In genomic region chr10:102714621-102715455, GRCh38 we compare ENCODE assay signal across 8 cellular contexts. TPM values are rescaled to one million over a fixed set of nuclear protein-coding genes. Genes with fewer than 3 reads are reported as not detected.
DNase-seq lines count a peak whose midpoint lies in the region; ATAC-seq and TF ChIP-seq lines count a peak whose summit lies in the region.

SFXN2 (plus strand) TSS chr10:102714636; CDS start chr10:102726637, 12,001 bp downstream.

- peaks cover 19% of the 10 kb centered on the region for H3K4me1 ChIP-seq in stomach smooth muscle (ENCODE audit: control insufficient read depth, insufficient read depth, low read length)

- peak; percentile 39 for TF ChIP-seq CTCF in chondrocyte (IDR thresholded peaks at IDR 0.05)

- no peaks in the 10 kb centered on the region for H3K27me3 ChIP-seq in stomach smooth muscle (ENCODE audit: control insufficient read depth in 1 of 2, insufficient read depth in 2 of 2, low read length in 2 of 2)

- H3K27ac Mint-ChIP-seq in chondrocyte (ENCODE audit: unreplicated experiment) (peak within 1 kb of the TSS; percentile 98), naive B cell (peak within 1 kb of the TSS; percentile 91 to 98 (median 95))

- peak within 1 kb of the TSS; percentile 73 to 79 for H3K9ac ChIP-seq in stomach smooth muscle (ENCODE audit: low read length in 2 of 2)

- DNase-seq in AML-193 (lab: John Stamatoyannopoulos, UW) (peak; percentile 23 to 56), T-helper 9 cell (peak; percentile 32), chondrocyte (ENCODE audit: low spot score) (no peak), naive B cell (no peak), NCI-H226 (no peak)

- H3K4me3 ChIP-seq in stomach smooth muscle (ENCODE audit: low read length in 2 of 2), result peak within 1 kb of the TSS; percentile 92 to 94

- H3K4me3 Mint-ChIP-seq in chondrocyte (ENCODE audit: unreplicated experiment) (peak within 1 kb of the TSS; percentile 91), naive B cell (peak within 1 kb of the TSS; percentile 88 to 99 (median 96))

- H3K27me3 Mint-ChIP-seq in chondrocyte (ENCODE audit: low read depth) (no peaks in the 10 kb centered on the region), naive B cell (no peaks in the 10 kb centered on the region)

- H3K27ac ChIP-seq in stomach smooth muscle (ENCODE audit: low read length), result peak within 1 kb of the TSS; percentile 67

- ATAC-seq in GM18870 (IDR thresholded peaks at IDR 0.05; ENCODE audit: unreplicated experiment) (peak; percentile 6), HG03378 (IDR thresholded peaks at IDR 0.05; ENCODE audit: unreplicated experiment) (peak; percentile 24), naive B cell (ENCODE audit: low read depth in 2 of 2) (peak; percentile 16 to 24)

- H3K9me3 Mint-ChIP-seq in chondrocyte (ENCODE audit: low read depth) (no peaks in the 10 kb centered on the region), naive B cell (no peaks in the 10 kb centered on the region)

- H3K4me1 Mint-ChIP-seq in chondrocyte (ENCODE audit: low read depth) (peaks cover 63% of the 10 kb centered on the region), naive B cell (peaks cover 23 to 38% (median 37%) of the 10 kb centered on the region in 3 donors)

- no peaks in the 10 kb centered on the region for H3K9me3 ChIP-seq in stomach smooth muscle (ENCODE audit: control insufficient read depth in 2 of 2, low read length in 2 of 2)

- no peaks in the 10 kb centered on the region for H3K36me3 ChIP-seq in stomach smooth muscle (ENCODE audit: control insufficient read depth in 2 of 2, insufficient read depth in 2 of 2, low read length in 2 of 2)

- no peaks in the 10 kb centered on the region for H3K36me3 Mint-ChIP-seq in chondrocyte (ENCODE audit: low read depth)
- H3K36me3 Mint-ChIP-seq in naive B cell, result peaks cover 0 to 4% of the 10 kb centered on the region in 2 donors

RNA-seq across cellular contexts. Expression of gene SFXN2, which starts in this region (rescaled TPM):
- total RNA-seq in chondrocyte, result 4.0 to 11.1 TPM (median 4.7 TPM) in 3 replicates
- polyA plus RNA-seq in naive B cell (ENCODE audit: low read depth in 6 of 6), result 10 to 100 TPM in 2 of 6 donors, 1 to 10 TPM in 4; 2.6 to 14.1 (median 8.3) TPM

Comparison
In these comparisons a context has a peak if more than half of its experiments do, and no peak if none do; other contexts are left out.
1. DNase-seq: peak in AML-193 (2 of 2) and T-helper 9 cell (single experiment); none in chondrocyte (single experiment), naive B cell (single experiment) and NCI-H226 (single experiment).
2. Peak in every context shown above with its lines, with median percentiles within 50 percentile points of each other: ATAC-seq.